In genomic region chr17:67821871-67822367, GRCh38 we compare ENCODE assay signal across 13 cellular contexts. TPM values are rescaled to one million over a fixed set of nuclear protein-coding genes. Genes with fewer than 3 reads are reported as not detected.
DNase-seq lines count a peak whose midpoint lies in the region; ATAC-seq and TF ChIP-seq lines count a peak whose summit lies in the region.
"Had no signal": no experiment of that assay in that cellular context is flagged by ENCODE, and none has a peak within 500 bp of the region (broad histone marks: within the 10 kb centered on the region; RNA-seq: fewer than 3 reads in every experiment).

No MANE protein-coding gene starts in this region.

- H3K4me1 ChIP-seq in DOHH2 (ENCODE audit: control insufficient read depth, low read length): peaks cover 80% of the 10 kb centered on the region
- peaks cover 75% of the 10 kb centered on the region for H3K4me1 ChIP-seq in OCI-LY7 (ENCODE audit: insufficient read depth, low read length, poor library complexity, severe bottlenecking)

- H3K4me2 ChIP-seq in DOHH2 (ENCODE audit: low read length): peak overlapping the region; percentile 85
- no peak overlapping the region for H3K4me2 ChIP-seq in OCI-LY7 (ENCODE audit: low read length)

- CTCF ChIA-PET in OCI-LY7 (lab: Charles Lee; ENCODE audit: unreplicated experiment): no interaction called here

- ATAC-seq in GM18517 (IDR thresholded peaks at IDR 0.05; ENCODE audit: unreplicated experiment): no peak
- ATAC-seq: GM12878 had no signal

- H3K27ac ChIP-seq in DOHH2 (ENCODE audit: low read depth, low read length): peak overlapping the region; percentile 100
- H3K27ac ChIP-seq in OCI-LY7 (ENCODE audit: low read depth, low read length, poor library complexity, severe bottlenecking): peak overlapping the region; percentile 89
- H3K27ac ChIP-seq: BLaER1 treated with 17β-estradiol and CSF1 and Interleukin-3, amounts not matched to agents 10 nM and 100 nM; GM23248 had no signal

- H3K27me3 ChIP-seq in DOHH2 (ENCODE audit: control insufficient read depth, low read length): no peaks in the 10 kb centered on the region

- intact Hi-C loops in OCI-LY7 (cut with micrococcal nuclease; ENCODE audit: unreplicated experiment): no loop called here

- peaks cover 11% of the 10 kb centered on the region for H3K79me2 ChIP-seq in DOHH2 (ENCODE audit: control insufficient read depth, low read length)
- H3K79me2 ChIP-seq in OCI-LY7 (ENCODE audit: insufficient read depth, low read depth, low read length): peaks cover 6% of the 10 kb centered on the region

- H3K9me3 ChIP-seq in DOHH2 (ENCODE audit: control insufficient read depth, insufficient read depth, low read length) (no peaks in the 10 kb centered on the region), OCI-LY7 (ENCODE audit: low read length) (no peaks in the 10 kb centered on the region)
- H3K9me3 ChIP-seq: BLaER1 treated with 17β-estradiol and CSF1 and Interleukin-3, amounts not matched to agents 10 nM and 100 nM had no signal

- H3K36me3 ChIP-seq in DOHH2 (ENCODE audit: control insufficient read depth, low read length) (peaks cover 5% of the 10 kb centered on the region), OCI-LY7 (ENCODE audit: insufficient read depth, low read length) (peaks cover 4% of the 10 kb centered on the region; the same call in 1 of the 2 replicates)
- H3K36me3 ChIP-seq: BLaER1 treated with 17β-estradiol and CSF1 and Interleukin-3, amounts not matched to agents 10 nM and 100 nM had no signal

- POLR2A ChIA-PET in OCI-LY7 (lab: Charles Lee): interaction anchor here (0.8 to 1.6 kb wide), 3 partner anchors 12 to 637 kb away, joined by 5 to 7 read pairs (median 6); no protein-coding TSS in a partner anchor

- DNase-seq in OCI-LY7 (ENCODE audit: low spot score) (no peak), islet precursor cell (peak; percentile 42), NCI-H2107 (lab: John Stamatoyannopoulos, UW) (no peak)
- DNase-seq in stimulated activated CD8-positive, alpha-beta memory T cell treated with anti-CD3 and anti-CD28 coated beads, Interleukin-4, amount 100 ng/mL, for 48 hours: peak; percentile 1
- DNase-seq in activated naive CD4-positive, alpha-beta T cell treated with anti-CD3 and anti-CD28 coated beads, Interleukin-2, amount 50 U/mL, for 16 hours: no peak
- DNase-seq: ACHN; CD4-positive, CD25-positive, alpha-beta regulatory T cell; DMS53; GM23248 had no signal

- TF ChIP-seq CTCF in DOHH2 (IDR thresholded peaks at IDR 0.05; ENCODE audit: low read depth, low read length, poor library complexity, severe bottlenecking): no peak
- TF ChIP-seq CTCF in OCI-LY7 (conservative IDR thresholded peaks at IDR 0.05; ENCODE audit: low read length): no peak

- no TSS peak for BruUV-seq in OCI-LY7 (replicated peaks; lab: Mats Ljungman, UMichigan)

- no peak overlapping the region for H2AFZ ChIP-seq in OCI-LY7 (ENCODE audit: low read length)
- H2AFZ ChIP-seq: GM23248 had no signal

- H3K4me3 ChIP-seq in DOHH2 (ENCODE audit: low read length) (0 out of 2 replicates have a peak overlapping the region, but pooled peaks have one; percentile 15), OCI-LY7 (ENCODE audit: low read depth, low read length, poor library complexity, severe bottlenecking) (no peak overlapping the region)
- H3K4me3 ChIP-seq: BLaER1 treated with 17β-estradiol and CSF1 and Interleukin-3, amounts not matched to agents 10 nM and 100 nM; GM12878; GM23248 had no signal

- no peaks in the 10 kb centered on the region for H4K20me1 ChIP-seq in DOHH2 (ENCODE audit: control insufficient read depth, insufficient read depth, low read depth, low read length)
- H4K20me1 ChIP-seq in OCI-LY7 (ENCODE audit: insufficient read depth, low read length): peaks cover 1% of the 10 kb centered on the region; the same call in 1 of the 2 replicates

- H3K9me2 ChIP-seq in DOHH2 (replicated peaks; ENCODE audit: control insufficient read depth, low read length) (no peaks in the 10 kb centered on the region), OCI-LY7 (ENCODE audit: insufficient read depth, low read length) (no peaks in the 10 kb centered on the region)

- H3F3A ChIP-seq in DOHH2 (ENCODE audit: control insufficient read depth, insufficient read depth): peaks cover 54% of the 10 kb centered on the region

RNA-seq across cellular contexts. Expression of gene BPTF, which starts 3.4 kb away (rescaled TPM):
- 86.1 and 104 TPM in 2 replicates for total RNA-seq in OCI-LY7 (2014; rRNA removed; shearing (Covaris generic))
- 211 and 212 TPM in 2 replicates for total RNA-seq in OCI-LY7 (2022)

Comparison
In these comparisons a context has a peak if more than half of its experiments do, and no peak if none do; other contexts are left out.
1. DNase-seq: peak in islet precursor cell (single experiment) and stimulated activated CD8-positive, alpha-beta memory T cell treated with anti-CD3 and anti-CD28 coated beads, Interleukin-4, amount 100 ng/mL, for 48 hours (single experiment); none in OCI-LY7 (single experiment), NCI-H2107 (single experiment) and activated naive CD4-positive, alpha-beta T cell treated with anti-CD3 and anti-CD28 coated beads, Interleukin-2, amount 50 U/mL, for 16 hours (single experiment).